8 cellular contexts compared by ENCODE assay signal in the genomic region with DNA sequence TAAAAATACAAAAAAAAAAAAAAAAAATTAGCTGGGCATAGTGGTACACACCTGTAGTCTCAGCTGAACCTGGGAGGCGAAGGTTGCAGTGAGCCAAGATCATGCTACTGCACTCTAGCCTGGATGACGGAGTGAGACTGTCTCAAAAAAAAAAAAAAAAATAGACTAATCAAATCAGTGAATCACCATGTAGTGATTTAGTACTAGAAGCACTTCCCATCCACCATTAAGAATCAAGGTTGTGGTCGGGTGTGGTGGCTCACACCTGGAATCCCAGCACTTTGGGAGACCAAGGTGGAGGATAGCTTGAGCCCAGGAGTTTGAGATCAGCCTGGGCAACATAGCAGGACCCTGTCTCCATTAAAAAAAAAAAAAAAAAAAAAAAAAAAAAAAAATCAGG. TPM values are rescaled to one million over a fixed set of nuclear protein-coding genes. Genes with fewer than 3 reads are reported as not detected.
"Had no signal": no experiment of that assay in that cellular context is flagged by ENCODE, and none has a peak within 500 bp of the region (broad histone marks: within the 10 kb centered on the region; RNA-seq: fewer than 3 reads in every experiment).

No MANE protein-coding gene starts in this region.

RNA-seq across cellular contexts. Expression of a gene that starts 54.9 kb away (rescaled TPM):
- total RNA-seq: dermis blood vessel endothelial cell, endothelial cell of umbilical vein, frontal cortex, gastroesophageal sphincter, kidney epithelial cell, left ventricle myocardium superior, lower leg skin, lung microvascular endothelial cell had no signal
- polyA plus RNA-seq: endothelial cell of umbilical vein had no signal
